8 cellular contexts compared by ENCODE assay signal in the genomic region with DNA sequence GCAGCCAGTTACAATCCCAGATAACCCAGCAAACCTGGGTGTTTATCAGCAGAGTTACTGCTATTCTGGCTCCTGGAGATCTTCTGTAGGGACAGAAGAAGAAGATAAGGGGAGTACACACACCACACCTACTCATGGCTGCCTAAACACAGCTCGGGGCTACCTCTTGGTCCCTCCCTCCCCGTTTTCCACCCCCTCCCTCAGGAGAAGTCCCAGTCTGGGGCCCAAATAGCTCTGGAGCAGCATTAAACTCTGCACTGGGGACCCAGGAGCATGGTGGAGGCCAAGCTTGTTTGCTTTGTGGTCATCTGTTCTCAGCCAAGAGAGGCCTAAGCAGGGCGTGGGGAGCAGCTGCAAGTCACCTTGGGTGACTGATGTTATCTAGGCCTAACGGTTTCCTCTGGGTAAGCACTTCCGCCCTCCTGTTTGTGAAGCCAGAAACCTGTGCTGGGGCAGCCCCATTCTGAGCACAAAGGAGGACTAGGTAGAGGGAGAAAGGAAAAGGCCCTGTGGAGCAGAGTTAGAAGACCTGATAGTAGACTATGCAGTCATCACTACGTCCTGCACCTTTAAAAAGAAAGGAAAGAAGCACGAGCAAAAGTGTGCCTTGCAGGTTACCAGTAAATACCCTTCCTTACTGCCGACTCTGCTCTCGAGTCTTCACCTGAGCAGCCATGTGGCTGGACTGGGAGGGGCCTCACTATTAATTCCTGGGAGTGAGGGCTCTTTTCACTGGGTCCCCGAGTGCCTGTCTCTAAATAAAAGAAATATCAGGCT. TPM values are rescaled to one million over a fixed set of nuclear protein-coding genes. Genes with fewer than 3 reads are reported as not detected.
DNase-seq lines count a peak whose midpoint lies in the region; ATAC-seq and TF ChIP-seq lines count a peak whose summit lies in the region.

No MANE protein-coding gene starts in this region.

- intact Hi-C loops in left colon (cut with DNase I, micrococcal nuclease) = no loop called here

- no peaks in the 10 kb centered on the region for H3K27me3 Mint-ChIP-seq in activated CD8-positive, alpha-beta memory T cell treated with anti-CD3 and anti-CD28 coated beads, Interleukin-2, amount 10 ng/mL, durations not matched to agents 7 days and 5 days

- no peak overlapping the region for H3K27ac ChIP-seq in foreskin keratinocyte

- H3K36me3 Mint-ChIP-seq in activated CD8-positive, alpha-beta memory T cell treated with anti-CD3 and anti-CD28 coated beads, Interleukin-2, amount 10 ng/mL, durations not matched to agents 7 days and 5 days = peaks cover 31% of the 10 kb centered on the region

- peak; percentile 52 for TF ChIP-seq POLR2A in NB4 (IDR thresholded peaks at IDR 0.05; ENCODE audit: extremely low read depth, insufficient read length)

- DNase-seq in NB4 (ENCODE audit: low read depth) (peak; percentile 96), left colon (peak; percentile 46 to 52), middle frontal gyrus (ENCODE audit: extremely low spot score, low spot score) (no peak), foreskin keratinocyte (no peak)
- peak; percentile 93 for DNase-seq in activated CD8-positive, alpha-beta memory T cell treated with anti-CD3 and anti-CD28 coated beads, Interleukin-2, amount 10 ng/mL, durations not matched to agents 7 days and 5 days
- DNase-seq in stimulated activated naive CD8-positive, alpha-beta T cell treated with anti-CD3 and anti-CD28 coated beads, Interleukin-15, Interleukin-2, amounts not matched to agents 100 U/mL and 50 U/mL, for 24 hours = peak; percentile 81

- peaks cover 55% of the 10 kb centered on the region for H3K4me1 Mint-ChIP-seq in activated CD8-positive, alpha-beta memory T cell treated with anti-CD3 and anti-CD28 coated beads, Interleukin-2, amount 10 ng/mL, durations not matched to agents 7 days and 5 days

- TF ChIP-seq CTCF in NB4 (IDR thresholded peaks at IDR 0.05; ENCODE audit: low read depth, low read length) (no peak), foreskin keratinocyte (conservative IDR thresholded peaks at IDR 0.05) (no peak)

- H3K27me3 ChIP-seq in foreskin keratinocyte = peaks cover 23% of the 10 kb centered on the region

- peak overlapping the region; percentile 98 for H3K27ac Mint-ChIP-seq in activated CD8-positive, alpha-beta memory T cell treated with anti-CD3 and anti-CD28 coated beads, Interleukin-2, amount 10 ng/mL, durations not matched to agents 7 days and 5 days

- peaks cover 8% of the 10 kb centered on the region for H3K9me3 Mint-ChIP-seq in activated CD8-positive, alpha-beta memory T cell treated with anti-CD3 and anti-CD28 coated beads, Interleukin-2, amount 10 ng/mL, durations not matched to agents 7 days and 5 days (ENCODE audit: low read depth)

- peak; percentile 71 for ATAC-seq in GM18511 (IDR thresholded peaks at IDR 0.05; ENCODE audit: unreplicated experiment)
- ATAC-seq in HG02623 (IDR thresholded peaks at IDR 0.05; ENCODE audit: unreplicated experiment) = peak; percentile 51
- peak; percentile 82 for ATAC-seq in activated CD8-positive, alpha-beta memory T cell treated with anti-CD3 and anti-CD28 coated beads, Interleukin-2, amount 10 ng/mL, durations not matched to agents 7 days and 5 days
- peak; percentile 62 for ATAC-seq in left colon
- peak; percentile 85 for ATAC-seq in stimulated activated naive CD8-positive, alpha-beta T cell treated with anti-CD3 and anti-CD28 coated beads, Interleukin-15, Interleukin-2, amounts not matched to agents 100 U/mL and 50 U/mL, for 24 hours
- no peak for ATAC-seq in foreskin keratinocyte

- peak overlapping the region; percentile 57 for H3K4me3 ChIP-seq in NB4 (ENCODE audit: low read depth, low read length)

- H3K4me3 Mint-ChIP-seq in activated CD8-positive, alpha-beta memory T cell treated with anti-CD3 and anti-CD28 coated beads, Interleukin-2, amount 10 ng/mL, durations not matched to agents 7 days and 5 days = peak overlapping the region; percentile 83

- CTCF ChIA-PET in activated CD8-positive, alpha-beta memory T cell treated with anti-CD3 and anti-CD28 coated beads, Interleukin-2, amount 10 ng/mL, durations not matched to agents 7 days and 5 days (lab: Charles Lee) = interaction anchor here (0.8 to 7.4 kb wide), 10 partner anchors 9 to 227 kb away, joined by 3 to 46 read pairs (median 6); no protein-coding TSS in a partner anchor

- H3K4me1 ChIP-seq in foreskin keratinocyte = no peaks in the 10 kb centered on the region

RNA-seq across cellular contexts. Expression of gene RCSD1, which starts 2.0 kb away (rescaled TPM):
- total RNA-seq in activated CD8-positive, alpha-beta memory T cell treated with anti-CD3 and anti-CD28 coated beads, Interleukin-2, amount 10 ng/mL, durations not matched to agents 7 days and 5 days = 100 to 1,000 TPM; 121 to 129 TPM
- total RNA-seq in left colon = 1 to 10 TPM; 5.5 to 8.6 TPM
- 0.04 TPM in 1 of 2 replicates, not detected in the other for total RNA-seq in foreskin keratinocyte
- polyA plus RNA-seq in foreskin keratinocyte = 0.02 and 0.03 TPM in 2 replicates

Comparison
In these comparisons a context has a peak if more than half of its experiments do, and no peak if none do; other contexts are left out.
1. DNase-seq: peak in NB4 (single experiment), activated CD8-positive, alpha-beta memory T cell treated with anti-CD3 and anti-CD28 coated beads, Interleukin-2, amount 10 ng/mL, durations not matched to agents 7 days and 5 days (single experiment), left colon (2 of 2) and stimulated activated naive CD8-positive, alpha-beta T cell treated with anti-CD3 and anti-CD28 coated beads, Interleukin-15, Interleukin-2, amounts not matched to agents 100 U/mL and 50 U/mL, for 24 hours (single experiment); none in middle frontal gyrus (single experiment) and foreskin keratinocyte (0 of 2).
2. RNA of gene RCSD1, which starts 2.0 kb away (total RNA-seq): 121 to 129 TPM in activated CD8-positive, alpha-beta memory T cell treated with anti-CD3 and anti-CD28 coated beads, Interleukin-2, amount 10 ng/mL, durations not matched to agents 7 days and 5 days; 5.5 to 8.6 TPM in left colon and 0.04 TPM in foreskin keratinocyte; every median in the first group is over 10 times any median in the second.